8 cellular contexts compared by ENCODE assay signal in genomic region chr5:114101153-114101552, GRCh38.
A peak's percentile ranks its signal among the peaks of the same experiment; 100 is the strongest.
DNase-seq lines count a peak whose midpoint lies in the region; ATAC-seq and TF ChIP-seq lines count a peak whose summit lies in the region.

No MANE protein-coding gene starts in this region.

- POLR2A ChIA-PET in Caco-2 (lab: Charles Lee), result no interaction called here

- DNase-seq in Caco-2, result peak in 1 of 2 experiments; percentile 30
- DNase-seq in LoVo (ENCODE audit: low spot score), result peak; percentile 48
- peak; percentile 73 for DNase-seq in cardiac fibroblast (ENCODE audit: low read depth in 2 of 2)
- DNase-seq in mucosa of gallbladder (ENCODE audit: low spot score), result peak; percentile 40
- DNase-seq in T-helper 17 cell, result no peak
- DNase-seq in activated CD8-positive, alpha-beta memory T cell treated with anti-CD3 and anti-CD28 coated beads, Interleukin-2, amount 50 U/mL, for 48 hours, result no peak

- H3K9me3 Mint-ChIP-seq in Caco-2 (ENCODE audit: unreplicated experiment), result no peaks in the 10 kb centered on the region

- H3K36me3 Mint-ChIP-seq in Caco-2 (ENCODE audit: insufficient read depth, unreplicated experiment) (no peaks in the 10 kb centered on the region), T-helper 17 cell (ENCODE audit: low read depth) (no peaks in the 10 kb centered on the region)

- TF ChIP-seq CTCF in Caco-2 (IDR thresholded peaks at IDR 0.05; ENCODE audit: insufficient read depth in 1 of 2, low read depth in 1 of 2, low read length in 1 of 2, severe bottlenecking in 1 of 2, unreplicated experiment in 1 of 2) (peak; percentile 41 to 42), cardiac fibroblast (IDR thresholded peaks at IDR 0.05; ENCODE audit: low read depth, low read length) (peak; percentile 62)

- H3K4me3 Mint-ChIP-seq in Caco-2 (ENCODE audit: unreplicated experiment) (no peak overlapping the region), T-helper 17 cell (no peak overlapping the region)

- no peaks in the 10 kb centered on the region for H3K4me1 ChIP-seq in Caco-2

- H3K27me3 ChIP-seq in Caco-2 (replicated peaks; ENCODE audit: control insufficient read depth, insufficient read depth, low read length), result no peaks in the 10 kb centered on the region

- H3K27ac Mint-ChIP-seq in Caco-2 (ENCODE audit: unreplicated experiment) (no peak overlapping the region), T-helper 17 cell (no peak overlapping the region)

- H3K27me3 Mint-ChIP-seq in Caco-2 (ENCODE audit: insufficient read depth, unreplicated experiment) (peaks cover 8% of the 10 kb centered on the region), T-helper 17 cell (no peaks in the 10 kb centered on the region)

- no TSS peak for BruUV-seq in Caco-2 (replicated peaks; lab: Mats Ljungman, UMichigan)

- intact Hi-C loops in Caco-2 (cut with micrococcal nuclease; ENCODE audit: unreplicated experiment), result loop anchor here (1.0 kb wide), 2 partner anchors 204 to 349 kb away; no protein-coding TSS in a partner anchor

- no peaks in the 10 kb centered on the region for H3K9me3 ChIP-seq in Caco-2
- no peaks in the 10 kb centered on the region for H3K9me3 ChIP-seq in T-helper 17 cell (ENCODE audit: control insufficient read depth, low read length, poor library complexity, severe bottlenecking)

- CTCF ChIA-PET in Caco-2 (lab: Charles Lee), result no interaction called here

- H3K4me1 Mint-ChIP-seq in Caco-2 (ENCODE audit: low read depth, unreplicated experiment), result no peaks in the 10 kb centered on the region
- no peaks in the 10 kb centered on the region for H3K4me1 Mint-ChIP-seq in T-helper 17 cell

- H3K4me3 ChIP-seq in Caco-2 (ENCODE audit: low read depth, low read length) (no peak overlapping the region), cardiac fibroblast (replicated peaks in 1 of 2; ENCODE audit: low read depth in 2 of 2, low read length in 2 of 2) (no peak overlapping the region)

- peak; percentile 62 for ATAC-seq in GM19372 (IDR thresholded peaks at IDR 0.05; ENCODE audit: low read depth, unreplicated experiment)
- no peak for ATAC-seq in T-helper 17 cell
- ATAC-seq in GM21737 (IDR thresholded peaks at IDR 0.05; ENCODE audit: unreplicated experiment), result no peak

- no peaks in the 10 kb centered on the region for H3K36me3 ChIP-seq in Caco-2 (ENCODE audit: control insufficient read depth, insufficient read depth, low read length)

Comparison
In these comparisons a context has a peak if more than half of its experiments do, and no peak if none do; other contexts are left out.
1. DNase-seq: peak in LoVo (single experiment), cardiac fibroblast (2 of 2) and mucosa of gallbladder (single experiment); none in T-helper 17 cell (0 of 3) and activated CD8-positive, alpha-beta memory T cell treated with anti-CD3 and anti-CD28 coated beads, Interleukin-2, amount 50 U/mL, for 48 hours (single experiment).